ENCODE assay signal across 28 cellular contexts in genomic region chr1:16148329-16149092, GRCh38. TPM values are rescaled to one million over a fixed set of nuclear protein-coding genes. Genes with fewer than 3 reads are reported as not detected.
DNase-seq lines count a peak whose midpoint lies in the region; ATAC-seq, FAIRE-seq and TF ChIP-seq lines count a peak whose summit lies in the region.
"Had no signal": no experiment of that assay in that cellular context is flagged by ENCODE, and none has a peak within 500 bp of the region (broad histone marks: within the 10 kb centered on the region; RNA-seq: fewer than 3 reads in every experiment).

No MANE protein-coding gene starts in this region.

- no peak overlapping the region for H2AFZ ChIP-seq in endothelial cell of umbilical vein (ENCODE audit: low read depth, low read length)
- no peak overlapping the region for H2AFZ ChIP-seq in osteoblast (ENCODE audit: low read length)
- H2AFZ ChIP-seq: parathyroid adenoma had no signal

- H3K4me2 ChIP-seq in endothelial cell of umbilical vein (ENCODE audit: insufficient read depth, low read length) (peak overlapping the region; percentile 6), osteoblast (ENCODE audit: insufficient read depth, low read length) (no peak overlapping the region)

- TF ChIP-seq POLR2A in endothelial cell of umbilical vein (IDR thresholded peaks at IDR 0.05; ENCODE audit: low read depth, low read length) = no peak

- H3K4me3 ChIP-seq in Panc1 (ENCODE audit: low read depth in 2 of 2, low read length in 2 of 2) (peak overlapping the region; percentile 26 to 48), endothelial cell of umbilical vein (replicated peaks in 1 of 3; ENCODE audit: insufficient read depth in 1 of 3, low read depth in 1 of 3, low read length in 3 of 3) (no peak overlapping the region), osteoblast (ENCODE audit: insufficient read depth, low read length) (no peak overlapping the region), tibial artery (no peak overlapping the region)
- H3K4me3 ChIP-seq: HAP-1, left lung, SJSA1, spleen had no signal

- CTCF ChIA-PET in Panc1 (lab: Charles Lee) = no interaction called here
- CTCF ChIA-PET in endothelial cell of umbilical vein (lab: Charles Lee) = interaction anchor here (1.2 to 6.9 kb wide), 2 partner anchors 39 to 66 kb away, joined by 3 to 28 read pairs; no protein-coding TSS in a partner anchor

- peaks cover 47% of the 10 kb centered on the region for H3K36me3 Mint-ChIP-seq in HFFc6 (ENCODE audit: low read depth)
- H3K36me3 Mint-ChIP-seq: CD14-positive monocyte had no signal

- peaks cover 87% of the 10 kb centered on the region for H3K79me2 ChIP-seq in endothelial cell of umbilical vein (ENCODE audit: control insufficient read depth, insufficient read depth, low read length)
- H3K79me2 ChIP-seq in osteoblast (ENCODE audit: insufficient read depth, low read length) = peaks cover 85% of the 10 kb centered on the region
- H3K79me2 ChIP-seq: parathyroid adenoma had no signal

- H3K9me1 ChIP-seq in endothelial cell of umbilical vein (replicated peaks; ENCODE audit: control insufficient read depth, extremely low read depth, insufficient read depth, low read length) = no peaks in the 10 kb centered on the region

- H3K36me3 ChIP-seq in Panc1 (ENCODE audit: control insufficient read depth, insufficient read depth, low read length) (peaks cover 19% of the 10 kb centered on the region), endothelial cell of umbilical vein (ENCODE audit: control insufficient read depth in 2 of 2, extremely low read depth in 1 of 2, insufficient read depth in 2 of 2, low read length in 2 of 2) (peaks cover 39 to 40% of the 10 kb centered on the region in 2 experiments), osteoblast (ENCODE audit: insufficient read depth, low read length) (peaks cover 51% of the 10 kb centered on the region), tibial artery (peaks cover 0 to 29% (median 19%) of the 10 kb centered on the region in 3 donors)

- POLR2A ChIA-PET in Panc1 (lab: Charles Lee) (interaction anchor here (0.7 kb wide), 1 partner anchor 64 kb away, joined by 3 read pairs; no protein-coding TSS in a partner anchor), endothelial cell of umbilical vein (lab: Charles Lee) (interaction anchor here (0.6 to 3.3 kb wide), 3 partner anchors 7 to 291 kb away, joined by 3 to 22 read pairs (median 4); partner anchors contain the start of gene EPHA2)

- peaks cover 97% of the 10 kb centered on the region for H3K4me1 Mint-ChIP-seq in HFFc6 (ENCODE audit: low read depth)
- H3K4me1 Mint-ChIP-seq: activated CD4-positive, alpha-beta memory T cell treated with anti-CD3 and anti-CD28 coated beads, Interleukin-2, amount 10 ng/mL, durations not matched to agents 7 days and 5 days had no signal

- H3K9ac ChIP-seq in endothelial cell of umbilical vein (replicated peaks; ENCODE audit: extremely low read depth, insufficient read depth, low read length) = no peak overlapping the region
- H3K9ac ChIP-seq: parathyroid adenoma had no signal

- H3K4me1 ChIP-seq in Panc1 (ENCODE audit: control insufficient read depth, insufficient read depth, low read length) (peaks cover 84% of the 10 kb centered on the region), endothelial cell of umbilical vein (ENCODE audit: control insufficient read depth, extremely low read depth, insufficient read depth, low read length) (peaks cover 97% of the 10 kb centered on the region), osteoblast (ENCODE audit: insufficient read depth, low read length) (peaks cover 90% of the 10 kb centered on the region), tibial artery (peaks cover 0 to 75% (median 55%) of the 10 kb centered on the region in 4 donors)

- intact Hi-C loops in Panc1 (cut with micrococcal nuclease; ENCODE audit: unreplicated experiment) = loop anchor here (5.0 kb wide), 1 partner anchor 34 kb away; no protein-coding TSS in a partner anchor
- intact Hi-C loops in endothelial cell of umbilical vein (cut with micrococcal nuclease) = loop anchor here (5.0 kb wide), 1 partner anchor 351 kb away; no protein-coding TSS in a partner anchor
- intact Hi-C loops in tibial artery (cut with DNase I; ENCODE audit: low total_unique reads) = no loop called here

- H4K20me1 ChIP-seq in endothelial cell of umbilical vein (replicated peaks; ENCODE audit: control insufficient read depth, extremely low read depth, insufficient read depth, low read length) (no peaks in the 10 kb centered on the region), osteoblast (ENCODE audit: insufficient read depth, low read length) (peaks cover 12% of the 10 kb centered on the region)

- dilution Hi-C loops in endothelial cell of umbilical vein (cut with MboI; ENCODE audit: extremely low pct_ligation_motif_present, low sequenced_read_pairs) = no loop called here

- peak overlapping the region; percentile 82; the same call in 1 of the 2 replicates for H3K4me3 Mint-ChIP-seq in HFFc6
- H3K4me3 Mint-ChIP-seq: activated CD4-positive, alpha-beta memory T cell treated with anti-CD3 and anti-CD28 coated beads, Interleukin-2, amount 10 ng/mL, durations not matched to agents 7 days and 5 days; CD14-positive monocyte; naive thymus-derived CD4-positive, alpha-beta T cell had no signal

- H3K9me3 Mint-ChIP-seq in HFFc6 = no peaks in the 10 kb centered on the region
- H3K9me3 Mint-ChIP-seq: activated CD4-positive, alpha-beta memory T cell treated with anti-CD3 and anti-CD28 coated beads, Interleukin-2, amount 10 ng/mL, durations not matched to agents 7 days and 5 days; naive thymus-derived CD4-positive, alpha-beta T cell had no signal

- FAIRE-seq in endothelial cell of umbilical vein (lab: Jason Lieb, UNC) = no peak
- FAIRE-seq: RCC 7860 had no signal

- H3K27ac Mint-ChIP-seq in HFFc6 = peak overlapping the region; percentile 98
- H3K27ac Mint-ChIP-seq: activated CD4-positive, alpha-beta memory T cell treated with anti-CD3 and anti-CD28 coated beads, Interleukin-2, amount 10 ng/mL, durations not matched to agents 7 days and 5 days; CD14-positive monocyte; naive thymus-derived CD4-positive, alpha-beta T cell had no signal

- TF ChIP-seq CTCF in HFFc6 (IDR thresholded peaks at IDR 0.05) (no peak), Panc1 (IDR thresholded peaks at IDR 0.05) (no peak), endothelial cell of umbilical vein (IDR thresholded peaks at IDR 0.05; ENCODE audit: extremely low read depth in 1 of 2, insufficient read depth in 1 of 2, low read depth in 1 of 2, low read length in 2 of 2) (no peak), osteoblast (IDR thresholded peaks at IDR 0.05; ENCODE audit: extremely low read depth, low read depth, low read length) (no peak), tibial artery (IDR thresholded peaks at IDR 0.05) (no peak)

- H3K27ac ChIP-seq in Panc1 (ENCODE audit: low read length) (peak overlapping the region; percentile 100), endothelial cell of umbilical vein (ENCODE audit: insufficient read depth, low read depth, low read length) (no peak overlapping the region), osteoblast (ENCODE audit: low read depth, low read length) (no peak overlapping the region), tibial artery (no peak overlapping the region)
- H3K27ac ChIP-seq: left lung, parathyroid adenoma, SJSA1 had no signal

- ATAC-seq in Panc1 = no peak
- ATAC-seq: left lung; naive thymus-derived CD4-positive, alpha-beta T cell; right cardiac atrium had no signal

- in situ Hi-C loops in Panc1 (cut with HindIII; ENCODE audit: low pct_unique_long_range_greater_than_20kb, low sequenced_read_pairs) = no loop called here

- DNase-seq in HFFc6 = no peak
- DNase-seq in Panc1 (ENCODE audit: low read depth, low spot score) = no peak
- no peak for DNase-seq in endothelial cell of umbilical vein (ENCODE audit: low read depth, low spot score)
- peak; percentile 41 for DNase-seq in osteoblast (ENCODE audit: insufficient read length, low spot score, missing footprints)
- no peak for DNase-seq in NCI-H1417 (lab: John Stamatoyannopoulos, UW)
- no peak for DNase-seq in tibial artery
- DNase-seq in activated CD4-positive, alpha-beta T cell treated with anti-CD3 and anti-CD28 coated beads, Interleukin-2, amount 50 U/mL, for 48 hours = no peak
- DNase-seq: activated CD4-positive, alpha-beta memory T cell treated with anti-CD3 and anti-CD28 coated beads, Interleukin-2, amount 10 ng/mL, durations not matched to agents 7 days and 5 days; activated CD8-positive, alpha-beta memory T cell treated with anti-CD3 and anti-CD28 coated beads, Interleukin-2, amount 50 U/mL, for 48 hours; activated naive CD4-positive, alpha-beta T cell treated with anti-CD3 and anti-CD28 coated beads, Interleukin-2, amount 50 U/mL, for 16 hours; amygdala; central memory CD4-positive, alpha-beta T cell; dermis blood vessel endothelial cell; Kasumi-1; left lung; midbrain; naive thymus-derived CD4-positive, alpha-beta T cell; NCI-H187; NCI-H2171 treated with DMSO at 0.1 percent for 48 hours; NCI-H510A treated with DMSO at 0.1 percent for 48 hours; right cardiac atrium; spleen; T-helper 1 cell had no signal

- H3K9me3 ChIP-seq in Panc1 (ENCODE audit: control insufficient read depth, insufficient read depth, low read depth, low read length) = no peaks in the 10 kb centered on the region
- H3K9me3 ChIP-seq in endothelial cell of umbilical vein (replicated peaks; ENCODE audit: control insufficient read depth, insufficient read depth, low read length) = no peaks in the 10 kb centered on the region
- H3K9me3 ChIP-seq in osteoblast (ENCODE audit: low read depth, low read length) = no peaks in the 10 kb centered on the region
- H3K9me3 ChIP-seq in tibial artery = no peaks in the 10 kb centered on the region
- H3K9me3 ChIP-seq: HAP-1, left lung, SJSA1, spleen had no signal

- no TSS peak for BruUV-seq in Panc1 (replicated peaks; lab: Mats Ljungman, UMichigan)
- no TSS peak for BruUV-seq in endothelial cell of umbilical vein (replicated peaks; lab: Mats Ljungman, UMichigan)

- H3K27me3 Mint-ChIP-seq in HFFc6 (ENCODE audit: insufficient read depth) = peaks cover 6% of the 10 kb centered on the region

- H3K27me3 ChIP-seq in Panc1 (ENCODE audit: control insufficient read depth, insufficient read depth, low read length) (no peaks in the 10 kb centered on the region), endothelial cell of umbilical vein (ENCODE audit: control insufficient read depth in 2 of 2, insufficient read depth in 2 of 2, low read length in 2 of 2) (no peaks in the 10 kb centered on the region), osteoblast (ENCODE audit: insufficient read depth, low read length) (no peaks in the 10 kb centered on the region), tibial artery (no peaks in the 10 kb centered on the region)
- H3K27me3 ChIP-seq: left lung, SJSA1 had no signal

RNA-seq across cellular contexts. Expression of gene EPHA2, which starts 7.4 kb away (rescaled TPM):
- 100 to 1,000 TPM in 1 of 6 experiments, 10 to 100 TPM in 5; 77.3 to 106 (median 81.2) TPM for total RNA-seq in HFFc6 (2021; fragmentation: NEBNext Ultra II Directional; extraction: Animal tissue kit (Norgen Biotek cat#: 25700))
- 263 TPM for total RNA-seq in Panc1 (2021; ENCODE audit: unreplicated experiment)
- polyA plus RNA-seq in Panc1 (2012; ENCODE audit: insufficient read length) = 254 TPM
- total RNA-seq in endothelial cell of umbilical vein = 125 and 141 TPM in 2 replicates
- 147 and 169 TPM in 2 replicates for polyA plus RNA-seq in endothelial cell of umbilical vein
- polyA plus RNA-seq in endothelial cell of umbilical vein (2011; cell fraction: cytosol; rRNA removed) = 95.2 and 120 TPM in 2 replicates
- 126 and 152 TPM in 2 replicates for polyA plus RNA-seq in endothelial cell of umbilical vein (2011; cell fraction: nucleus; rRNA removed)
- polyA plus RNA-seq in endothelial cell of umbilical vein (2012) = 107 and 115 TPM in 2 replicates
- 132 and 164 TPM in 2 replicates for polyA minus RNA-seq in endothelial cell of umbilical vein
- polyA minus RNA-seq in endothelial cell of umbilical vein (2011; cell fraction: cytosol; rRNA and poly(A)+ RNA removed) = 42.6 TPM
- polyA minus RNA-seq in endothelial cell of umbilical vein (2011; cell fraction: nucleus; rRNA and poly(A)+ RNA removed) = 47.6 and 68.5 TPM in 2 replicates
- 13.3 and 21.0 TPM in 2 replicates for total RNA-seq in osteoblast
- total RNA-seq: activated CD4-positive, alpha-beta memory T cell treated with anti-CD3 and anti-CD28 coated beads, Interleukin-2, amount 10 ng/mL, durations not matched to agents 7 days and 5 days had no signal
- polyA plus RNA-seq: CD14-positive monocyte had no signal

Comparison
In these comparisons a context has a peak if more than half of its experiments do, and no peak if none do; other contexts are left out.
1. H3K4me3 ChIP-seq: peak in Panc1 (2 of 2); none in endothelial cell of umbilical vein (0 of 3), osteoblast (single experiment) and tibial artery (0 of 2).